ENCODE assay signal across 12 cellular contexts in the genomic region with DNA sequence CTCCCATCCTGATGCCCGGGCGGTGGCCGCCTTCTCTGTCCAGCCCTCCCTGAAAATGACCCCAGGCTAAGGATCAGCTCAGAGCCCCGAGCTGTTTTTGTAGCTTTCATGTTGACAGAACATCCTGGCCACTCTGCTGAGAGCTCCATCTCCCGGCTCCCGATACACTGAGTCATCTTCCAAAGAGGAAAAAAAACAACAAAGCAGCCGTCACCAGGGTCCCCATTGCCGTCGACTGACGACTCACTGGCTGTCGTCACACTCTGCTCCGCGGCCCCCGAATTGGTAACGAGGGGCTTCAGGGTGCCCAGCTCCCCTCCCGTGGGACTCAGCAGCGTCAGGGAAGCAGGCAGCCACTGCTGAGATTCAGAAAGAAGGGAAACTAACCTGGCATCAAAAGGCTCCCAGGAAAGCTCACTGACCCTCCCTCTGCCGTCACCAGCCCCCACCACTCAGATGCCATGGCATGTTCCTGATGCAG.
DNase-seq lines count a peak whose midpoint lies in the region; ATAC-seq lines count a peak whose summit lies in the region.
"Had no signal": no experiment of that assay in that cellular context is flagged by ENCODE, and none has a peak within 500 bp of the region (broad histone marks: within the 10 kb centered on the region; RNA-seq: fewer than 3 reads in every experiment).

No MANE protein-coding gene starts in this region.

- WGBS in GM23248 (ENCODE audit: low coverage in 1 of 2, low lambda C conversion rate in 2 of 2, missing lambda C conversion rate in 2 of 2), 2 experiments = 39 to 51% methylated on average over 16 to 18 of the region's 18 CpGs

- H3K4me1 Mint-ChIP-seq in stimulated activated naive B cell treated with anti-CD40 and anti-IgM and Interleukin-4, amounts not matched to agents 10 μg/mL and 1 μg/mL and 100 μg/mL, for 72 hours = peaks cover 58 to 87% of the 10 kb centered on the region in 2 donors
- peaks cover 56 to 97% (median 80%) of the 10 kb centered on the region in 4 donors for H3K4me1 Mint-ChIP-seq in CD4-positive, alpha-beta memory T cell
- peaks cover 54 to 92% (median 68%) of the 10 kb centered on the region in 3 donors for H3K4me1 Mint-ChIP-seq in CD8-positive, alpha-beta memory T cell

- H3K36me3 ChIP-seq in GM23248 (ENCODE audit: low read depth) = no peaks in the 10 kb centered on the region
- peaks cover 30% of the 10 kb centered on the region for H3K36me3 ChIP-seq in CD4-positive, alpha-beta memory T cell (ENCODE audit: insufficient read depth, low read length)
- peaks cover 34% of the 10 kb centered on the region for H3K36me3 ChIP-seq in CD8-positive, alpha-beta memory T cell (ENCODE audit: insufficient read depth, low read length)

- ATAC-seq in stimulated activated naive B cell treated with anti-CD40 and anti-IgM and Interleukin-4, amounts not matched to agents 10 μg/mL and 1 μg/mL and 100 μg/mL, for 72 hours (replicated peaks) = no peak

- H3K27ac ChIP-seq in GM23248 = peak overlapping the region; percentile 33; the same call in 1 of the 2 replicates
- no peak overlapping the region for H3K27ac ChIP-seq in CD4-positive, alpha-beta memory T cell (ENCODE audit: low read depth, low read length)
- H3K27ac ChIP-seq in CD8-positive, alpha-beta memory T cell (ENCODE audit: low read depth, low read length) = no peak overlapping the region
- H3K27ac ChIP-seq: HL-60, VCaP had no signal

- no peak overlapping the region for H3K4me3 Mint-ChIP-seq in stimulated activated naive B cell treated with anti-CD40 and anti-IgM and Interleukin-4, amounts not matched to agents 10 μg/mL and 1 μg/mL and 100 μg/mL, for 72 hours
- H3K4me3 Mint-ChIP-seq in CD4-positive, alpha-beta memory T cell = no peak overlapping the region
- peak overlapping the region in 1 of 7 donors; percentile 65 for H3K4me3 Mint-ChIP-seq in CD8-positive, alpha-beta memory T cell

- H3K9ac ChIP-seq in GM23248 = peak overlapping the region; percentile 60

- CTCF ChIA-PET in CD4-positive, alpha-beta memory T cell (lab: Charles Lee; ENCODE audit: partially characterized antibody) = interaction anchor here (0.9 to 3.4 kb wide), 7 partner anchors 9 to 67 kb away, joined by 3 to 23 read pairs (median 8); no protein-coding TSS in a partner anchor
- CTCF ChIA-PET in CD8-positive, alpha-beta memory T cell (lab: Charles Lee) = interaction anchor here (0.6 to 28.2 kb wide), 5 partner anchors 14 to 144 kb away, joined by 3 to 435 read pairs (median 6); no protein-coding TSS in a partner anchor

- peaks cover 68 to 88% of the 10 kb centered on the region in 2 donors for H3K36me3 Mint-ChIP-seq in stimulated activated naive B cell treated with anti-CD40 and anti-IgM and Interleukin-4, amounts not matched to agents 10 μg/mL and 1 μg/mL and 100 μg/mL, for 72 hours
- H3K36me3 Mint-ChIP-seq in CD4-positive, alpha-beta memory T cell = peaks cover 53 to 72% of the 10 kb centered on the region in 2 donors
- H3K36me3 Mint-ChIP-seq in CD8-positive, alpha-beta memory T cell = peaks cover 6 to 84% (median 18%) of the 10 kb centered on the region in 3 donors

- H3K9me3 Mint-ChIP-seq in stimulated activated naive B cell treated with anti-CD40 and anti-IgM and Interleukin-4, amounts not matched to agents 10 μg/mL and 1 μg/mL and 100 μg/mL, for 72 hours = peaks cover 0 to 1% of the 10 kb centered on the region in 2 donors
- H3K9me3 Mint-ChIP-seq in CD4-positive, alpha-beta memory T cell = peaks cover 0 to 4% (median under 1%) of the 10 kb centered on the region in 8 donors
- H3K9me3 Mint-ChIP-seq in CD8-positive, alpha-beta memory T cell = peaks cover 0 to 3% (median 0%) of the 10 kb centered on the region in 5 donors

- H3K27me3 Mint-ChIP-seq in stimulated activated naive B cell treated with anti-CD40 and anti-IgM and Interleukin-4, amounts not matched to agents 10 μg/mL and 1 μg/mL and 100 μg/mL, for 72 hours = no peaks in the 10 kb centered on the region
- peaks cover 2 to 3% of the 10 kb centered on the region in 2 donors for H3K27me3 Mint-ChIP-seq in CD4-positive, alpha-beta memory T cell
- H3K27me3 Mint-ChIP-seq in CD8-positive, alpha-beta memory T cell = peaks cover 3% of the 10 kb centered on the region in 2 donors

- H3K4me1 ChIP-seq in GM23248 (ENCODE audit: insufficient read depth) = peaks cover 19% of the 10 kb centered on the region
- peaks cover 85% of the 10 kb centered on the region for H3K4me1 ChIP-seq in CD4-positive, alpha-beta memory T cell (ENCODE audit: insufficient read depth, low read length)
- peaks cover 60% of the 10 kb centered on the region for H3K4me1 ChIP-seq in CD8-positive, alpha-beta memory T cell (ENCODE audit: insufficient read depth, low read length)

- H3K9me2 ChIP-seq in GM23248 (ENCODE audit: insufficient read depth) = no peaks in the 10 kb centered on the region

- no peaks in the 10 kb centered on the region for H3K9me3 ChIP-seq in GM23248 (ENCODE audit: low read depth)
- no peaks in the 10 kb centered on the region for H3K9me3 ChIP-seq in CD4-positive, alpha-beta memory T cell (ENCODE audit: control insufficient read depth in 1 of 2, low read length in 2 of 2)
- H3K9me3 ChIP-seq in CD8-positive, alpha-beta memory T cell (ENCODE audit: low read length) = no peaks in the 10 kb centered on the region

- H3F3A ChIP-seq in GM23248 (ENCODE audit: insufficient read depth) = peaks cover 4% of the 10 kb centered on the region; the same call in 1 of the 2 replicates

- in situ Hi-C loops in GM23248 (cut with MboI) = no loop called here

- peak overlapping the region; percentile 49 for H3K4me3 ChIP-seq in GM23248
- no peak overlapping the region for H3K4me3 ChIP-seq in CD4-positive, alpha-beta memory T cell (ENCODE audit: low read length in 2 of 2)
- no peak overlapping the region for H3K4me3 ChIP-seq in CD8-positive, alpha-beta memory T cell (ENCODE audit: low read length)

- H3K4me2 ChIP-seq in GM23248 (ENCODE audit: unreplicated experiment) = peak overlapping the region; percentile 73

- POLR2A ChIA-PET in CD4-positive, alpha-beta memory T cell (lab: Charles Lee; ENCODE audit: partially characterized antibody) = interaction anchor here (1.2 to 17.7 kb wide), 5 partner anchors 8 to 67 kb away, joined by 3 to 374 read pairs (median 5); partner anchors contain the start of gene CD46
- POLR2A ChIA-PET in CD8-positive, alpha-beta memory T cell (lab: Charles Lee) = interaction anchor here (0.6 to 0.7 kb wide), 2 partner anchors 8 to 49 kb away, joined by 3 to 4 read pairs; no protein-coding TSS in a partner anchor

- no peaks in the 10 kb centered on the region for H3K27me3 ChIP-seq in GM23248 (replicated peaks; ENCODE audit: insufficient read depth)
- H3K27me3 ChIP-seq in CD4-positive, alpha-beta memory T cell (ENCODE audit: insufficient read depth, low read length) = no peaks in the 10 kb centered on the region
- H3K27me3 ChIP-seq in CD8-positive, alpha-beta memory T cell (ENCODE audit: insufficient read depth, low read length, poor library complexity, severe bottlenecking) = no peaks in the 10 kb centered on the region

- peak; percentile 75 for DNase-seq in GM23248
- DNase-seq in astrocyte of the hippocampus (ENCODE audit: low read depth, low spot score) = peak; percentile 75
- peak; percentile 71 for DNase-seq in iris pigment epithelial cell (ENCODE audit: low read depth)
- DNase-seq in stimulated activated naive B cell treated with anti-CD40 and anti-IgM and Interleukin-4, amounts not matched to agents 10 μg/mL and 1 μg/mL and 100 μg/mL, for 72 hours = no peak
- DNase-seq in CD4-positive, alpha-beta memory T cell = no peak
- DNase-seq in NCI-H187 treated with DMSO at 0.1 percent for 48 hours (lab: John Stamatoyannopoulos, UW) = no peak
- DNase-seq in NCI-H526 (lab: John Stamatoyannopoulos, UW) = no peak
- DNase-seq in CD8-positive, alpha-beta memory T cell = no peak
- DNase-seq: NCI-H510A; stimulated activated CD4-positive, alpha-beta T cell treated with anti-CD3 and anti-CD28 coated beads, Interleukin-4, amount 100 ng/mL, for 4 hours had no signal

- peak overlapping the region; percentile 51 for H3K27ac Mint-ChIP-seq in stimulated activated naive B cell treated with anti-CD40 and anti-IgM and Interleukin-4, amounts not matched to agents 10 μg/mL and 1 μg/mL and 100 μg/mL, for 72 hours
- peak overlapping the region in 3 of 7 donors; percentile 17 to 64 (median 30) for H3K27ac Mint-ChIP-seq in CD4-positive, alpha-beta memory T cell
- peak overlapping the region in 1 of 8 donors; percentile 61 for H3K27ac Mint-ChIP-seq in CD8-positive, alpha-beta memory T cell

- H2AFZ ChIP-seq in GM23248 = no peak overlapping the region

- intact Hi-C loops in CD4-positive, alpha-beta memory T cell (cut with micrococcal nuclease) = no loop called here

- peaks cover 4% of the 10 kb centered on the region; the same call in 1 of the 2 replicates for H3K79me2 ChIP-seq in GM23248 (ENCODE audit: insufficient read depth)

- H4K20me1 ChIP-seq in GM23248 (ENCODE audit: insufficient read depth) = no peaks in the 10 kb centered on the region

Comparison
In these comparisons a context has a peak if more than half of its experiments do, and no peak if none do; other contexts are left out.
1. DNase-seq: peak in GM23248 (single experiment), astrocyte of the hippocampus (single experiment) and iris pigment epithelial cell (single experiment); none in stimulated activated naive B cell treated with anti-CD40 and anti-IgM and Interleukin-4, amounts not matched to agents 10 μg/mL and 1 μg/mL and 100 μg/mL, for 72 hours (single experiment), CD4-positive, alpha-beta memory T cell (0 of 5), NCI-H187 treated with DMSO at 0.1 percent for 48 hours (single experiment), NCI-H526 (0 of 2) and CD8-positive, alpha-beta memory T cell (0 of 5).